2 cellular contexts compared by ENCODE assay signal in genomic region chr7:84536256-84536870, GRCh38.
TF ChIP-seq lines count a peak whose summit lies in the region.

No MANE protein-coding gene starts in this region.

TF ChIP-seq in GM23338, 12 proteins besides CTCF, POLR2A, EP300 and RAD21 (continued from another document):
- no peak for TF ChIP-seq REST (IDR thresholded peaks at IDR 0.05; ENCODE audit: unreplicated experiment)
- TF ChIP-seq ETS1 (IDR thresholded peaks at IDR 0.05) = no peak
- no peak for TF ChIP-seq EZH2 (IDR thresholded peaks at IDR 0.05; ENCODE audit: low read depth, unreplicated experiment)
- no peak for TF ChIP-seq JUNB (IDR thresholded peaks at IDR 0.05; ENCODE audit: unreplicated experiment)
- TF ChIP-seq ZNF462 (CRISPR knock-in tag; IDR thresholded peaks at IDR 0.05) = no peak
- TF ChIP-seq CREB1 (CRISPR knock-in tag; IDR thresholded peaks at IDR 0.05; ENCODE audit: low read depth) = no peak
- TF ChIP-seq ZNF331 (CRISPR knock-in tag; IDR thresholded peaks at IDR 0.05; ENCODE audit: low read depth) = no peak
- TF ChIP-seq POLR2AphosphoS5 (IDR thresholded peaks at IDR 0.05; ENCODE audit: low read depth) = no peak
TF ChIP-seq in GM23338: peak in this region for 0.

TF ChIP-seq in HepG2, 621 proteins besides CTCF, POLR2A, EP300 and RAD21 (continued from another document):
- TF ChIP-seq ZNF281 (CRISPR knock-in tag; IDR thresholded peaks at IDR 0.05; ENCODE audit: borderline replicate concordance) = no peak
- no peak for TF ChIP-seq ZNF839 (CRISPR knock-in tag; IDR thresholded peaks at IDR 0.05; ENCODE audit: borderline replicate concordance)
